ENCODE assay signal across 41 cellular contexts in genomic region chr7:87561702-87562101, GRCh38. TPM values are rescaled to one million over a fixed set of nuclear protein-coding genes. Genes with fewer than 3 reads are reported as not detected.
"Had no signal": no experiment of that assay in that cellular context is flagged by ENCODE, and none has a peak within 500 bp of the region (broad histone marks: within the 10 kb centered on the region; RNA-seq: fewer than 3 reads in every experiment).

No MANE protein-coding gene starts in this region.

- H3K36me3 ChIP-seq: ascending aorta, brain microvascular endothelial cell, breast epithelium, cardiac muscle cell had no signal

- H3K4me1 Mint-ChIP-seq: brain; central memory CD8-positive, alpha-beta T cell had no signal

- H3K4me1 ChIP-seq: adrenal gland, ascending aorta, breast epithelium had no signal

- H3K27me3 Mint-ChIP-seq: activated naive CD4-positive, alpha-beta T cell treated with anti-CD3 and anti-CD28 coated beads, Interleukin-2, amount 10 ng/mL, durations not matched to agents 7 days and 5 days; activated naive CD4-positive, alpha-beta T cell treated with anti-CD3 and anti-CD28 coated beads, Interleukin-2, amount 50 U/mL, for 24 hours; activated naive CD8-positive, alpha-beta T cell; activated naive CD8-positive, alpha-beta T cell treated with anti-CD3 and anti-CD28 coated beads for 36 hours; activated naive CD8-positive, alpha-beta T cell treated with anti-CD3 and anti-CD28 coated beads, Interleukin-2, amount 10 ng/mL, durations not matched to agents 7 days and 5 days; activated naive CD8-positive, alpha-beta T cell treated with anti-CD3 and anti-CD28 coated beads, Interleukin-2, amount 50 U/mL, for 24 hours; activated T-cell treated with anti-CD3 and anti-CD28 coated beads, Interleukin-2, amount 50 U/mL, for 24 hours; activated T-helper 17 cell treated with anti-CD3 and anti-CD28 coated beads, Interleukin-2, amount 50 U/mL, for 72 hours had no signal

- H3K4me3 ChIP-seq: adrenal gland, ascending aorta, body of pancreas, breast epithelium, cardiac muscle cell had no signal

- H3K9me3 Mint-ChIP-seq: activated naive CD4-positive, alpha-beta T cell treated with anti-CD3 and anti-CD28 coated beads for 36 hours; activated naive CD4-positive, alpha-beta T cell treated with anti-CD3 and anti-CD28 coated beads, Interleukin-2, amount 10 ng/mL, durations not matched to agents 7 days and 5 days; activated naive CD4-positive, alpha-beta T cell treated with anti-CD3 and anti-CD28 coated beads, Interleukin-2, amount 50 U/mL, for 24 hours; activated naive CD4-positive, alpha-beta T cell treated with anti-CD3 and anti-CD28 coated beads, Interleukin-2, amount 50 U/mL, for 72 hours; activated naive CD8-positive, alpha-beta T cell treated with anti-CD3 and anti-CD28 coated beads for 36 hours; activated naive CD8-positive, alpha-beta T cell treated with anti-CD3 and anti-CD28 coated beads, Interleukin-2, amount 10 ng/mL, durations not matched to agents 7 days and 5 days; activated naive CD8-positive, alpha-beta T cell treated with anti-CD3 and anti-CD28 coated beads, Interleukin-2, amount 50 U/mL, for 24 hours; activated T-cell treated with anti-CD3 and anti-CD28 coated beads, Interleukin-2, amount 50 U/mL, for 24 hours; activated T-cell treated with anti-CD3 and anti-CD28 coated beads, Interleukin-2, amount 50 U/mL, for 4 hours; activated T-cell treated with anti-CD3 and anti-CD28 coated beads, Interleukin-2, amount 50 U/mL, for 72 hours; activated T-helper 1 cell treated with anti-CD3 and anti-CD28 coated beads, Interleukin-12 subunit alpha, Interleukin-12 subunit beta, Interleukin-2, Interleukin-4 antibody, amounts not matched to agents 30 ng/mL and 10 ng/mL and 1 ng/mL, durations not matched to agents 14 hours and 24 hours and 36 hours; activated T-helper 17 cell treated with anti-CD3 and anti-CD28 coated beads, Interleukin-2, amount 50 U/mL, for 72 hours; activated T-helper 2 cell treated with anti-CD3 and anti-CD28 coated beads, Interferon-gamma antibody, Interleukin-2, Interleukin-4, amounts not matched to agents 10 μg/mL and 5 μg/mL and 100 μg/mL, durations not matched to agents 14 hours and 24 hours and 36 hours; brain; central memory CD8-positive, alpha-beta T cell had no signal

- H3K27me3 ChIP-seq: adrenal gland, ascending aorta, body of pancreas, brain microvascular endothelial cell, breast epithelium, cardiac muscle cell had no signal

- FAIRE-seq: astrocyte, bronchial epithelial cell had no signal

- ATAC-seq: activated naive CD4-positive, alpha-beta T cell treated with anti-CD3 and anti-CD28 coated beads, Interleukin-2, amount 50 U/mL, for 72 hours; activated naive CD8-positive, alpha-beta T cell treated with anti-CD3 and anti-CD28 coated beads, Interleukin-2, amount 50 U/mL, for 24 hours; activated T-cell treated with anti-CD3 and anti-CD28 coated beads, Interleukin-2, amount 50 U/mL, for 4 hours; activated T-cell treated with anti-CD3 and anti-CD28 coated beads, Interleukin-2, amount 50 U/mL, for 72 hours; activated T-helper 17 cell treated with anti-CD3 and anti-CD28 coated beads, Interleukin-2, amount 50 U/mL, for 72 hours; body of pancreas had no signal

- H3K4me3 Mint-ChIP-seq: activated naive CD4-positive, alpha-beta T cell treated with anti-CD3 and anti-CD28 coated beads for 36 hours; activated naive CD4-positive, alpha-beta T cell treated with anti-CD3 and anti-CD28 coated beads, Interleukin-2, amount 10 ng/mL, durations not matched to agents 7 days and 5 days; activated naive CD4-positive, alpha-beta T cell treated with anti-CD3 and anti-CD28 coated beads, Interleukin-2, amount 50 U/mL, for 24 hours; activated naive CD8-positive, alpha-beta T cell; activated naive CD8-positive, alpha-beta T cell treated with anti-CD3 and anti-CD28 coated beads for 36 hours; activated naive CD8-positive, alpha-beta T cell treated with anti-CD3 and anti-CD28 coated beads, Interleukin-2, amount 10 ng/mL, durations not matched to agents 7 days and 5 days; activated naive CD8-positive, alpha-beta T cell treated with anti-CD3 and anti-CD28 coated beads, Interleukin-2, amount 50 U/mL, for 24 hours; activated T-cell treated with anti-CD3 and anti-CD28 coated beads, Interleukin-2, amount 50 U/mL, for 24 hours; activated T-cell treated with anti-CD3 and anti-CD28 coated beads, Interleukin-2, amount 50 U/mL, for 4 hours; activated T-cell treated with anti-CD3 and anti-CD28 coated beads, Interleukin-2, amount 50 U/mL, for 72 hours; activated T-helper 1 cell treated with anti-CD3 and anti-CD28 coated beads, Interleukin-12 subunit alpha, Interleukin-12 subunit beta, Interleukin-2, Interleukin-4 antibody, amounts not matched to agents 30 ng/mL and 10 ng/mL and 1 ng/mL, durations not matched to agents 14 hours and 24 hours and 36 hours; activated T-helper 17 cell treated with anti-CD3 and anti-CD28 coated beads, Interleukin-2, amount 50 U/mL, for 72 hours; brain; central memory CD8-positive, alpha-beta T cell had no signal

- H3K27ac ChIP-seq: adrenal gland, ascending aorta, body of pancreas, brain microvascular endothelial cell, breast epithelium, cardiac muscle cell had no signal

- H3K9me3 ChIP-seq: adrenal gland, ascending aorta, body of pancreas, breast epithelium had no signal

- H3K36me3 Mint-ChIP-seq: activated naive CD4-positive, alpha-beta T cell treated with anti-CD3 and anti-CD28 coated beads, Interleukin-2, amount 10 ng/mL, durations not matched to agents 7 days and 5 days; activated naive CD4-positive, alpha-beta T cell treated with anti-CD3 and anti-CD28 coated beads, Interleukin-2, amount 50 U/mL, for 24 hours; activated naive CD4-positive, alpha-beta T cell treated with anti-CD3 and anti-CD28 coated beads, Interleukin-2, amount 50 U/mL, for 72 hours; brain had no signal

- DNase-seq: activated effector memory CD4-positive, alpha-beta T cell treated with anti-CD3 and anti-CD28 coated beads, Interleukin-2, amount 50 U/mL, for 16 hours; activated effector memory CD4-positive, alpha-beta T cell treated with Interleukin-2 at 50 U/mL for 16 hours; activated gamma-delta T cell; activated gamma-delta T cell treated with Interleukin-2 at 50 U/mL for 16 hours; activated naive CD4-positive, alpha-beta T cell; activated naive CD4-positive, alpha-beta T cell treated with anti-CD3 and anti-CD28 coated beads for 36 hours; activated naive CD4-positive, alpha-beta T cell treated with anti-CD3 and anti-CD28 coated beads, Interleukin-2, amount 10 ng/mL, durations not matched to agents 7 days and 5 days; activated naive CD4-positive, alpha-beta T cell treated with anti-CD3 and anti-CD28 coated beads, Interleukin-2, amount 50 U/mL, for 16 hours; activated naive CD4-positive, alpha-beta T cell treated with Interleukin-2 at 50 U/mL for 16 hours; activated naive CD8-positive, alpha-beta T cell treated with anti-CD3 and anti-CD28 coated beads for 36 hours; activated naive CD8-positive, alpha-beta T cell treated with anti-CD3 and anti-CD28 coated beads, Interleukin-2, amount 10 ng/mL, durations not matched to agents 7 days and 5 days; activated naive CD8-positive, alpha-beta T cell treated with anti-CD3 and anti-CD28 coated beads, Interleukin-2, amount 50 U/mL, for 24 hours; activated T-cell treated with anti-CD3 and anti-CD28 coated beads, Interleukin-2, amount 50 U/mL, for 1 hour; activated T-cell treated with anti-CD3 and anti-CD28 coated beads, Interleukin-2, amount 50 U/mL, for 24 hours; activated T-cell treated with anti-CD3 and anti-CD28 coated beads, Interleukin-2, amount 50 U/mL, for 4 hours; activated T-cell treated with anti-CD3 and anti-CD28 coated beads, Interleukin-2, amount 50 U/mL, for 48 hours; activated T-cell treated with anti-CD3 and anti-CD28 coated beads, Interleukin-2, amount 50 U/mL, for 72 hours; adrenal gland; amniotic stem cell; amygdala; anterior cingulate cortex; aorta; body of pancreas; brain microvascular endothelial cell; caudate nucleus; central memory CD4-positive, alpha-beta T cell; cerebellar nuclear complex had no signal

- H3K27ac Mint-ChIP-seq: activated naive CD4-positive, alpha-beta T cell treated with anti-CD3 and anti-CD28 coated beads for 36 hours; activated naive CD4-positive, alpha-beta T cell treated with anti-CD3 and anti-CD28 coated beads, Interleukin-2, amount 10 ng/mL, durations not matched to agents 7 days and 5 days; activated naive CD4-positive, alpha-beta T cell treated with anti-CD3 and anti-CD28 coated beads, Interleukin-2, amount 50 U/mL, for 24 hours; activated naive CD4-positive, alpha-beta T cell treated with anti-CD3 and anti-CD28 coated beads, Interleukin-2, amount 50 U/mL, for 72 hours; activated naive CD8-positive, alpha-beta T cell; activated naive CD8-positive, alpha-beta T cell treated with anti-CD3 and anti-CD28 coated beads for 36 hours; activated naive CD8-positive, alpha-beta T cell treated with anti-CD3 and anti-CD28 coated beads, Interleukin-2, amount 10 ng/mL, durations not matched to agents 7 days and 5 days; activated naive CD8-positive, alpha-beta T cell treated with anti-CD3 and anti-CD28 coated beads, Interleukin-2, amount 50 U/mL, for 24 hours; activated T-cell treated with anti-CD3 and anti-CD28 coated beads, Interleukin-2, amount 50 U/mL, for 24 hours; activated T-cell treated with anti-CD3 and anti-CD28 coated beads, Interleukin-2, amount 50 U/mL, for 72 hours; activated T-helper 1 cell treated with anti-CD3 and anti-CD28 coated beads, Interleukin-12 subunit alpha, Interleukin-12 subunit beta, Interleukin-2, Interleukin-4 antibody, amounts not matched to agents 30 ng/mL and 10 ng/mL and 1 ng/mL, durations not matched to agents 14 hours and 24 hours and 36 hours; activated T-helper 17 cell treated with anti-CD3 and anti-CD28 coated beads, Interleukin-2, amount 50 U/mL, for 72 hours; activated T-helper 2 cell treated with anti-CD3 and anti-CD28 coated beads, Interferon-gamma antibody, Interleukin-2, Interleukin-4, amounts not matched to agents 10 μg/mL and 5 μg/mL and 100 μg/mL, durations not matched to agents 14 hours and 24 hours and 36 hours; brain had no signal

RNA-seq across cellular contexts. Expression of gene ABCB1, which starts 39.0 kb away (rescaled TPM):
- total RNA-seq: cardiac muscle cell, chondrocyte had no signal
- polyA plus RNA-seq: cardiac muscle cell had no signal
